18 cellular contexts compared by ENCODE assay signal in genomic region chr7:37346761-37347160, GRCh38.
DNase-seq lines count a peak whose midpoint lies in the region; ATAC-seq and TF ChIP-seq lines count a peak whose summit lies in the region.
"Had no signal": no experiment of that assay in that cellular context is flagged by ENCODE, and none has a peak within 500 bp of the region (broad histone marks: within the 10 kb centered on the region; RNA-seq: fewer than 3 reads in every experiment).

No MANE protein-coding gene starts in this region.

- DNase-seq in CD4-positive, alpha-beta memory T cell, result no peak
- DNase-seq in NCI-H510A (lab: John Stamatoyannopoulos, UW), result peak; percentile 31
- DNase-seq in hepatocyte (ENCODE audit: low spot score), result no peak
- no peak for DNase-seq in nucleus accumbens (lab: John Stamatoyannopoulos, UW)
- no peak for DNase-seq in NCI-H1092 (lab: John Stamatoyannopoulos, UW)
- no peak for DNase-seq in head of caudate nucleus
- DNase-seq: activated CD4-positive, alpha-beta T cell treated with anti-CD3 and anti-CD28 coated beads for 1 hour; activated gamma-delta T cell; AML-193; aorta; DMS79 treated with DMSO at 0.1 percent for 48 hours; endodermal cell; midbrain; stimulated activated naive B cell treated with anti-CD40 and anti-IgM and Interleukin-4, amounts not matched to agents 10 μg/mL and 1 μg/mL and 100 μg/mL, for 72 hours; T-helper 2 cell had no signal

- POLR2A ChIA-PET in CD4-positive, alpha-beta memory T cell (lab: Charles Lee; ENCODE audit: partially characterized antibody), result interaction anchor here (1.1 to 2.5 kb wide), 3 partner anchors 11 to 101 kb away, joined by 3 to 10 read pairs (median 3); no protein-coding TSS in a partner anchor
- POLR2A ChIA-PET in HEK293 (lab: Yijun Ruan, JAX), result no interaction called here

- no peaks in the 10 kb centered on the region for H3K9me3 ChIP-seq in CD4-positive, alpha-beta memory T cell (ENCODE audit: control insufficient read depth in 1 of 2, low read length in 2 of 2)
- no peaks in the 10 kb centered on the region for H3K9me3 ChIP-seq in HEK293 (ENCODE audit: control insufficient read depth, insufficient read depth, low read depth, low read length)
- no peaks in the 10 kb centered on the region for H3K9me3 ChIP-seq in hepatocyte (ENCODE audit: low read depth)

- H3K27ac ChIP-seq in CD4-positive, alpha-beta memory T cell (ENCODE audit: low read depth, low read length), result no peak overlapping the region
- H3K27ac ChIP-seq in HEK293 (ENCODE audit: extremely low read depth, low read depth, low read length) (no peak overlapping the region), hepatocyte (no peak overlapping the region)

- CTCF ChIA-PET in CD4-positive, alpha-beta memory T cell (lab: Charles Lee; ENCODE audit: partially characterized antibody), result interaction anchor here (1.0 to 1.4 kb wide), 3 partner anchors 62 to 102 kb away, joined by 3 to 9 read pairs (median 3); no protein-coding TSS in a partner anchor
- CTCF ChIA-PET in HEK293 (lab: Yijun Ruan, JAX), result no interaction called here

- H3K36me3 ChIP-seq in CD4-positive, alpha-beta memory T cell (ENCODE audit: insufficient read depth, low read length), result no peaks in the 10 kb centered on the region
- H3K36me3 ChIP-seq in HEK293 (ENCODE audit: control insufficient read depth in 2 of 2, insufficient read depth in 1 of 2, low read length in 2 of 2), result no peaks in the 10 kb centered on the region
- no peaks in the 10 kb centered on the region for H3K36me3 ChIP-seq in hepatocyte (replicated peaks; ENCODE audit: insufficient read depth, low read depth)

- H3K4me3 Mint-ChIP-seq in CD4-positive, alpha-beta memory T cell, result no peak overlapping the region
- H3K4me3 Mint-ChIP-seq: endodermal cell; stimulated activated naive B cell treated with anti-CD40 and anti-IgM and Interleukin-4, amounts not matched to agents 10 μg/mL and 1 μg/mL and 100 μg/mL, for 72 hours; type B pancreatic cell had no signal

- peaks cover 0 to 10% of the 10 kb centered on the region in 2 donors for H3K36me3 Mint-ChIP-seq in CD4-positive, alpha-beta memory T cell
- H3K36me3 Mint-ChIP-seq: type B pancreatic cell had no signal

- H3K27me3 Mint-ChIP-seq in CD4-positive, alpha-beta memory T cell, result no peaks in the 10 kb centered on the region
- H3K27me3 Mint-ChIP-seq: stimulated activated naive B cell treated with anti-CD40 and anti-IgM and Interleukin-4, amounts not matched to agents 10 μg/mL and 1 μg/mL and 100 μg/mL, for 72 hours; type B pancreatic cell had no signal

- no peak for ATAC-seq in GM21737 (IDR thresholded peaks at IDR 0.05; ENCODE audit: unreplicated experiment)
- ATAC-seq: stimulated activated naive B cell treated with anti-CD40 and anti-IgM and Interleukin-4, amounts not matched to agents 10 μg/mL and 1 μg/mL and 100 μg/mL, for 72 hours had no signal

- no peaks in the 10 kb centered on the region for H4K20me1 ChIP-seq in hepatocyte (ENCODE audit: insufficient read depth, poor library complexity, severe bottlenecking)

- H2AFZ ChIP-seq in hepatocyte, result no peak overlapping the region

- no peaks in the 10 kb centered on the region for H3K9me3 Mint-ChIP-seq in CD4-positive, alpha-beta memory T cell
- H3K9me3 Mint-ChIP-seq: endodermal cell; stimulated activated naive B cell treated with anti-CD40 and anti-IgM and Interleukin-4, amounts not matched to agents 10 μg/mL and 1 μg/mL and 100 μg/mL, for 72 hours had no signal

- intact Hi-C loops in CD4-positive, alpha-beta memory T cell (cut with micrococcal nuclease), result no loop called here
- intact Hi-C loops in head of caudate nucleus (cut with DNase I), result loop anchor here (10.0 kb wide), 1 partner anchor 78 kb away; no protein-coding TSS in a partner anchor

- no peaks in the 10 kb centered on the region for H3K9me2 ChIP-seq in hepatocyte (replicated peaks; ENCODE audit: insufficient read depth)

- WGBS in hepatocyte (ENCODE audit: low lambda C conversion rate, missing lambda C conversion rate), result 37% methylated on average over 3 of the region's 3 CpGs

- H3K4me1 ChIP-seq in CD4-positive, alpha-beta memory T cell (ENCODE audit: insufficient read depth, low read length), result peaks cover 72% of the 10 kb centered on the region
- no peaks in the 10 kb centered on the region for H3K4me1 ChIP-seq in HEK293 (ENCODE audit: control insufficient read depth, insufficient read depth, low read length)
- H3K4me1 ChIP-seq in hepatocyte (ENCODE audit: insufficient read depth), result peaks cover 10% of the 10 kb centered on the region

- peak overlapping the region in 5 of 7 donors; percentile 48 to 85 (median 73) for H3K27ac Mint-ChIP-seq in CD4-positive, alpha-beta memory T cell
- H3K27ac Mint-ChIP-seq: endodermal cell, type B pancreatic cell had no signal

- H3K4me3 ChIP-seq in CD4-positive, alpha-beta memory T cell (ENCODE audit: low read length in 2 of 2), result no peak overlapping the region
- H3K4me3 ChIP-seq in HEK293 (ENCODE audit: low read depth, low read length) (no peak overlapping the region), hepatocyte (no peak overlapping the region)

- peak overlapping the region; percentile 6 for H3K4me2 ChIP-seq in hepatocyte

- H3K27me3 ChIP-seq in CD4-positive, alpha-beta memory T cell (ENCODE audit: insufficient read depth, low read length), result no peaks in the 10 kb centered on the region
- H3K27me3 ChIP-seq in hepatocyte, result no peaks in the 10 kb centered on the region

- H3K4me1 Mint-ChIP-seq in CD4-positive, alpha-beta memory T cell, result peaks cover 52 to 89% (median 70%) of the 10 kb centered on the region in 4 donors

- H3K79me2 ChIP-seq in hepatocyte, result no peaks in the 10 kb centered on the region

- TF ChIP-seq CTCF in HEK293 (tag by site-specific recombination; IDR thresholded peaks at IDR 0.05), result no peak
- no peak for TF ChIP-seq CTCF in hepatocyte (IDR thresholded peaks at IDR 0.05; ENCODE audit: poor library complexity)

TF ChIP-seq in HEK293, 187 proteins besides CTCF, POLR2A, EP300 and RAD21:
- TF ChIP-seq GLI4 (tag by site-specific recombination; IDR thresholded peaks at IDR 0.05) (no peak), SCRT1 (tag by site-specific recombination; IDR thresholded peaks at IDR 0.05; ENCODE audit: borderline replicate concordance) (0 out of 2 replicates have a peak, but pooled peaks have one; percentile 28), INSM2 (tag by site-specific recombination; IDR thresholded peaks at IDR 0.05) (no peak), ZNF48 (tag by site-specific recombination; IDR thresholded peaks at IDR 0.05) (no peak)
